Comparison of ENCODE assay signal across 9 cellular contexts in the genomic region with DNA sequence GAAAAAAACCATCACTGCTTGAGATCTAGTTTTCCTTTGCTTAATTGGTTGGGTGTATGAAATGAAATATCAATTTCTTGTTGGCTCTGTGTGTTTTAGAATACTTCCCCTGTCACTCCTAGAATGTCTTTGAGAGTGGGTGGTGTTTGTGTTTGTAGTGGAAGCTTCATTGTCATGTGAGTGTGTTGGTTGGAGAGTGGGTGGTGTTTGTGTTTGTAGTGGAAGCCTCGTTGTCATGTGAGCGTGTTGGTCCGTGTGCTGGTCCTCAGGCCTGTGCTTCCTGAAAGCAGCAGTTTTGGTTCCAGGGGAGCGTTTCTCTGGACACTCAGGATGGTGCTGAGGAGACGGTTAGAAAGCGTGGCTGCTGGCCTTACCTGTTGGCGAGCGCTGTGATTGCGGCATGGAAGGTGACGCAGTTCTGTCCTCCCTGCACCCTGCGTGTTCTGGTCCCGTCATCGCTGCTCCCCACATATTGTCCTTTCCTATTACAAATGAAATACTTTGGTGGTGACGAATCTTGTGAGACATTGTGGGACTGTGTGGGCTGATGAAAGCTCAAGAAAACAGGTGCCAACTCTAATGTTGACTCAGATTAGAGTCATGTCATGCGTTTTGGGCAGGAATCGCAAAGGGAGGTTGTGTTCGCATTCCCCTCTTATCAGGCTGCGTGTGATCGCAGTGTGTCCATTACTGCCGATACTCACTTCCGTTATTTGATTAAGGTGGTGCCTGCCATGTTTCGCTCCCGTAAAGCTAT. TPM values are rescaled to one million over a fixed set of nuclear protein-coding genes. Genes with fewer than 3 reads are reported as not detected.
DNase-seq lines count a peak whose midpoint lies in the region; ATAC-seq, FAIRE-seq and TF ChIP-seq lines count a peak whose summit lies in the region.
"Had no signal": no experiment of that assay in that cellular context is flagged by ENCODE, and none has a peak within 500 bp of the region (broad histone marks: within the 10 kb centered on the region; RNA-seq: fewer than 3 reads in every experiment).

No MANE protein-coding gene starts in this region.

- DNase-seq in activated naive CD4-positive, alpha-beta T cell treated with Interleukin-2 at 50 U/mL for 16 hours: peak; percentile 74
- no peak for DNase-seq in activated naive CD4-positive, alpha-beta T cell (lab: John Stamatoyannopoulos, UW)
- DNase-seq in body of pancreas (peak in 1 of 4 donors; percentile 36), myocyte (ENCODE audit: low read depth) (peak; percentile 97), upper lobe of right lung (no peak), NCI-H774 (lab: John Stamatoyannopoulos, UW) (no peak), small intestine (no peak), GM19238 (ENCODE audit: insufficient read length, low spot score) (no peak)

- intact Hi-C loops in body of pancreas (cut with DNase I) (no loop called here), upper lobe of right lung (cut with DNase I) (no loop called here)

- H3K27ac ChIP-seq in body of pancreas: peak overlapping the region in 1 of 4 donors; percentile 0
- H3K27ac ChIP-seq in upper lobe of right lung: peak overlapping the region; percentile 25
- no peak overlapping the region for H3K27ac ChIP-seq in small intestine (ENCODE audit: low read depth in 1 of 2, low read length in 1 of 2)

- FAIRE-seq in small intestine (lab: Jason Lieb, UNC): no peak

- ATAC-seq in body of pancreas (peak; percentile 64), upper lobe of right lung (peak; percentile 95)

- H3K9me3 ChIP-seq in body of pancreas (no peaks in the 10 kb centered on the region), upper lobe of right lung (no peaks in the 10 kb centered on the region), small intestine (ENCODE audit: control insufficient read depth, low read depth) (no peaks in the 10 kb centered on the region)
- H3K9me3 ChIP-seq: BLaER1 treated with 17β-estradiol and CSF1 and Interleukin-3, amounts not matched to agents 10 nM and 100 nM had no signal

- 79 to 82% methylated on average over 23 of the region's 23 CpGs for WGBS in body of pancreas, 2 donors
- WGBS in small intestine, 3 donors: 76 to 81% (median 77%) methylated on average over 23 of the region's 23 CpGs

- H3K4me3 ChIP-seq in body of pancreas (no peak overlapping the region), upper lobe of right lung (no peak overlapping the region), small intestine (ENCODE audit: low read depth in 1 of 2, low read length in 2 of 2) (no peak overlapping the region)
- H3K4me3 ChIP-seq: BLaER1 treated with 17β-estradiol and CSF1 and Interleukin-3, amounts not matched to agents 10 nM and 100 nM had no signal

- TF ChIP-seq CTCF in body of pancreas (IDR thresholded peaks at IDR 0.05) (no peak), upper lobe of right lung (IDR thresholded peaks at IDR 0.05) (no peak)

- H3K27me3 ChIP-seq in body of pancreas (no peaks in the 10 kb centered on the region), upper lobe of right lung (no peaks in the 10 kb centered on the region), small intestine (ENCODE audit: control insufficient read depth in 2 of 2, insufficient read depth in 2 of 2, low read length in 2 of 2) (no peaks in the 10 kb centered on the region)
- H3K27me3 ChIP-seq: BLaER1 treated with 17β-estradiol and CSF1 and Interleukin-3, amounts not matched to agents 10 nM and 100 nM had no signal

- no peak for TF ChIP-seq POLR2A in body of pancreas (IDR thresholded peaks at IDR 0.05)

- peaks cover 17% of the 10 kb centered on the region for H3K4me1 ChIP-seq in body of pancreas
- peaks cover 16% of the 10 kb centered on the region for H3K4me1 ChIP-seq in upper lobe of right lung
- H3K4me1 ChIP-seq in small intestine (ENCODE audit: control insufficient read depth in 2 of 2, insufficient read depth in 1 of 2, low read depth in 1 of 2, low read length in 1 of 2): no peaks in the 10 kb centered on the region

- H3K36me3 ChIP-seq in body of pancreas (replicated peaks in 1 of 2; ENCODE audit: insufficient read depth in 1 of 2, low read depth in 2 of 2) (peaks cover 3 to 5% of the 10 kb centered on the region in 2 donors), upper lobe of right lung (peaks cover 32% of the 10 kb centered on the region), small intestine (ENCODE audit: control insufficient read depth in 2 of 2, insufficient read depth in 2 of 2, low read length in 2 of 2) (peaks cover 2 to 17% of the 10 kb centered on the region in 2 donors)

RNA-seq across cellular contexts. Expression of a gene that starts 12.5 kb away (rescaled TPM):
- total RNA-seq in body of pancreas: 1 to 10 TPM; 6.6 to 9.9 TPM
- total RNA-seq in myocyte: 55.5 and 70.7 TPM in 2 replicates
- polyA plus RNA-seq in myocyte (2012): 77.6 TPM
- 26.6 TPM for total RNA-seq in upper lobe of right lung
- 10 to 100 TPM; 11.2 to 20.3 (median 14.3) TPM for polyA plus RNA-seq in small intestine

Comparison
In these comparisons a context has a peak if more than half of its experiments do, and no peak if none do; other contexts are left out.
1. DNase-seq: peak in activated naive CD4-positive, alpha-beta T cell treated with Interleukin-2 at 50 U/mL for 16 hours (single experiment) and myocyte (single experiment); none in activated naive CD4-positive, alpha-beta T cell (0 of 4), upper lobe of right lung (single experiment), NCI-H774 (single experiment), small intestine (single experiment) and GM19238 (single experiment).